In genomic region chr7:32588657-32589056, GRCh38 we compare ENCODE assay signal across 8 cellular contexts.
DNase-seq lines count a peak whose midpoint lies in the region; ATAC-seq and TF ChIP-seq lines count a peak whose summit lies in the region.

No MANE protein-coding gene starts in this region.

- POLR2A ChIA-PET in activated CD4-positive, alpha-beta memory T cell treated with anti-CD3 and anti-CD28 coated beads, Interleukin-2, amount 10 ng/mL, durations not matched to agents 7 days and 5 days (lab: Charles Lee): interaction anchor here (1.1 to 1.5 kb wide), 2 partner anchors 13 to 93 kb away, joined by 3 to 4 read pairs; partner anchors contain the start of gene AVL9

- DNase-seq in activated CD4-positive, alpha-beta memory T cell treated with anti-CD3 and anti-CD28 coated beads, Interleukin-2, amount 10 ng/mL, durations not matched to agents 7 days and 5 days: peak; percentile 27
- peak; percentile 88 for DNase-seq in kidney tubule cell (ENCODE audit: low spot score)
- DNase-seq in neural progenitor cell (ENCODE audit: low spot score): no peak
- DNase-seq in epidermal melanocyte (ENCODE audit: insufficient read length, low spot score): no peak
- no peak for DNase-seq in stimulated activated CD4-positive, alpha-beta T cell treated with anti-CD3 and anti-CD28 coated beads, Interleukin-4, amount 100 ng/mL, for 4 hours

- H3K4me3 Mint-ChIP-seq in activated CD4-positive, alpha-beta memory T cell treated with anti-CD3 and anti-CD28 coated beads, Interleukin-2, amount 10 ng/mL, durations not matched to agents 7 days and 5 days: no peak overlapping the region
- no peak overlapping the region for H3K4me3 Mint-ChIP-seq in neural progenitor cell

- no peak overlapping the region for H3K9ac ChIP-seq in neural progenitor cell

- CTCF ChIA-PET in activated CD4-positive, alpha-beta memory T cell treated with anti-CD3 and anti-CD28 coated beads, Interleukin-2, amount 10 ng/mL, durations not matched to agents 7 days and 5 days (lab: Charles Lee): interaction anchor here (0.9 to 1.1 kb wide), 2 partner anchors 8 to 97 kb away, joined by 3 to 4 read pairs; no protein-coding TSS in a partner anchor

- no peak overlapping the region for H3K4me3 ChIP-seq in neural progenitor cell

- peaks cover 36% of the 10 kb centered on the region for H3K36me3 Mint-ChIP-seq in activated CD4-positive, alpha-beta memory T cell treated with anti-CD3 and anti-CD28 coated beads, Interleukin-2, amount 10 ng/mL, durations not matched to agents 7 days and 5 days (ENCODE audit: low read depth)
- H3K36me3 Mint-ChIP-seq in neural progenitor cell: peaks cover 40% of the 10 kb centered on the region

- peak; percentile 74 for ATAC-seq in GM18511 (IDR thresholded peaks at IDR 0.05; ENCODE audit: unreplicated experiment)
- ATAC-seq in HG03060 (IDR thresholded peaks at IDR 0.05; ENCODE audit: low read depth, unreplicated experiment): peak; percentile 73
- ATAC-seq in HG02840 (IDR thresholded peaks at IDR 0.05; ENCODE audit: low FRiP score, unreplicated experiment): no peak

- peaks cover 42% of the 10 kb centered on the region for H3K4me1 Mint-ChIP-seq in activated CD4-positive, alpha-beta memory T cell treated with anti-CD3 and anti-CD28 coated beads, Interleukin-2, amount 10 ng/mL, durations not matched to agents 7 days and 5 days
- peaks cover 19% of the 10 kb centered on the region for H3K4me1 Mint-ChIP-seq in neural progenitor cell

- no peak overlapping the region for H2AFZ ChIP-seq in neural progenitor cell (replicated peaks)

- no peaks in the 10 kb centered on the region for H3K9me3 ChIP-seq in neural progenitor cell (ENCODE audit: low read depth)

- H4K20me1 ChIP-seq in neural progenitor cell (ENCODE audit: low read depth): no peaks in the 10 kb centered on the region

- H3K4me1 ChIP-seq in neural progenitor cell: no peaks in the 10 kb centered on the region

- H3K4me2 ChIP-seq in neural progenitor cell: no peak overlapping the region

- H3K79me2 ChIP-seq in neural progenitor cell (ENCODE audit: low read depth): no peaks in the 10 kb centered on the region

- no peaks in the 10 kb centered on the region for H3K36me3 ChIP-seq in neural progenitor cell

- no peaks in the 10 kb centered on the region for H3K9me3 Mint-ChIP-seq in activated CD4-positive, alpha-beta memory T cell treated with anti-CD3 and anti-CD28 coated beads, Interleukin-2, amount 10 ng/mL, durations not matched to agents 7 days and 5 days
- no peaks in the 10 kb centered on the region for H3K9me3 Mint-ChIP-seq in neural progenitor cell

- TF ChIP-seq CTCF in neural progenitor cell (IDR thresholded peaks at IDR 0.05): no peak

- peak overlapping the region; percentile 72 for H3K27ac Mint-ChIP-seq in activated CD4-positive, alpha-beta memory T cell treated with anti-CD3 and anti-CD28 coated beads, Interleukin-2, amount 10 ng/mL, durations not matched to agents 7 days and 5 days
- no peak overlapping the region for H3K27ac Mint-ChIP-seq in neural progenitor cell

- no peaks in the 10 kb centered on the region for H3F3A ChIP-seq in neural progenitor cell (ENCODE audit: low read depth)

- H3K27ac ChIP-seq in neural progenitor cell: no peak overlapping the region

- no peaks in the 10 kb centered on the region for H3K27me3 Mint-ChIP-seq in activated CD4-positive, alpha-beta memory T cell treated with anti-CD3 and anti-CD28 coated beads, Interleukin-2, amount 10 ng/mL, durations not matched to agents 7 days and 5 days
- peaks cover 6% of the 10 kb centered on the region for H3K27me3 Mint-ChIP-seq in neural progenitor cell (ENCODE audit: insufficient read depth, low read depth)

- H3K27me3 ChIP-seq in neural progenitor cell: no peaks in the 10 kb centered on the region

Comparison
In these comparisons a context has a peak if more than half of its experiments do, and no peak if none do; other contexts are left out.
1. DNase-seq: peak in activated CD4-positive, alpha-beta memory T cell treated with anti-CD3 and anti-CD28 coated beads, Interleukin-2, amount 10 ng/mL, durations not matched to agents 7 days and 5 days (single experiment) and kidney tubule cell (single experiment); none in neural progenitor cell (single experiment), epidermal melanocyte (single experiment) and stimulated activated CD4-positive, alpha-beta T cell treated with anti-CD3 and anti-CD28 coated beads, Interleukin-4, amount 100 ng/mL, for 4 hours (0 of 2).